ENCODE assay signal across 29 cellular contexts in genomic region chr5:42545038-42545437, GRCh38.
"Had no signal": no experiment of that assay in that cellular context is flagged by ENCODE, and none has a peak within 500 bp of the region (broad histone marks: within the 10 kb centered on the region; RNA-seq: fewer than 3 reads in every experiment).

No MANE protein-coding gene starts in this region.

- FAIRE-seq: colon, endometrium, endothelial cell of umbilical vein, frontal cortex had no signal

- H3K9me3 ChIP-seq: colonic mucosa, gastrocnemius medialis had no signal

- H3K4me3 ChIP-seq: colonic mucosa, coronary artery, dorsolateral prefrontal cortex, esophagus muscularis mucosa, esophagus squamous epithelium, gastrocnemius medialis, gastroesophageal sphincter, heart left ventricle, heart right ventricle had no signal

- H3K36me3 ChIP-seq: colonic mucosa, esophagus muscularis mucosa, esophagus squamous epithelium, gastrocnemius medialis, gastroesophageal sphincter, heart left ventricle, heart right ventricle had no signal

- DNase-seq: colonic mucosa; cortex of kidney; dermis blood vessel endothelial cell; dorsolateral prefrontal cortex; effector CD4-positive, alpha-beta T cell; effector CD8-positive, alpha-beta T cell; effector memory CD4-positive, alpha-beta T cell; effector memory CD8-positive, alpha-beta T cell; endodermal cell; erythroblast; esophagus squamous epithelium; foreskin fibroblast; foreskin keratinocyte; foreskin melanocyte; gastrocnemius medialis; glutamatergic neuron; head of caudate nucleus; heart left ventricle; heart right ventricle had no signal

- H3K4me3 Mint-ChIP-seq: dendritic cell treated with granulocyte-macrophage colony-stimulating factor and Interleukin-4, amounts not matched to agents 40 ng/mL and 50 ng/mL, for 4 days; effector memory CD8-positive, alpha-beta T cell; endodermal cell had no signal

- H3K27ac Mint-ChIP-seq: dendritic cell treated with granulocyte-macrophage colony-stimulating factor and Interleukin-4, amounts not matched to agents 40 ng/mL and 50 ng/mL, for 4 days; effector memory CD8-positive, alpha-beta T cell; endodermal cell had no signal

- H3K27ac ChIP-seq: colonic mucosa, coronary artery, dorsolateral prefrontal cortex, epithelial cell of prostate, esophagus muscularis mucosa, esophagus squamous epithelium, foreskin keratinocyte, gastroesophageal sphincter, heart left ventricle, heart right ventricle had no signal

- H3K4me1 ChIP-seq: colonic mucosa, esophagus squamous epithelium, foreskin keratinocyte had no signal

- ATAC-seq: effector memory CD8-positive, alpha-beta T cell; esophagus mucosa; foreskin keratinocyte; gastrocnemius medialis; gastroesophageal sphincter; heart left ventricle; heart right ventricle had no signal

- H3K27me3 ChIP-seq: colonic mucosa, dorsolateral prefrontal cortex, esophagus muscularis mucosa, esophagus squamous epithelium, foreskin keratinocyte, gastrocnemius medialis, gastroesophageal sphincter, heart left ventricle, heart right ventricle had no signal

- H3K27me3 Mint-ChIP-seq: dendritic cell treated with granulocyte-macrophage colony-stimulating factor and Interleukin-4, amounts not matched to agents 40 ng/mL and 50 ng/mL, for 4 days had no signal
